Comparison of ENCODE assay signal across 21 cellular contexts in genomic region chr3:27454461-27454860, GRCh38. TPM values are rescaled to one million over a fixed set of nuclear protein-coding genes. Genes with fewer than 3 reads are reported as not detected.
DNase-seq lines count a peak whose midpoint lies in the region; ATAC-seq and TF ChIP-seq lines count a peak whose summit lies in the region.
"Had no signal": no experiment of that assay in that cellular context is flagged by ENCODE, and none has a peak within 500 bp of the region (broad histone marks: within the 10 kb centered on the region; RNA-seq: fewer than 3 reads in every experiment).

No MANE protein-coding gene starts in this region.

- no peak overlapping the region for H3K27ac Mint-ChIP-seq in activated CD8-positive, alpha-beta memory T cell treated with anti-CD3 and anti-CD28 coated beads, Interleukin-2, amount 10 ng/mL, durations not matched to agents 7 days and 5 days
- H3K27ac Mint-ChIP-seq in activated T-helper 17 cell treated with anti-CD3 and anti-CD28 coated beads, Interleukin-2, amount 50 U/mL, for 72 hours: peak overlapping the region; percentile 91
- H3K27ac Mint-ChIP-seq in progenitor cell of endocrine pancreas: peak overlapping the region; percentile 33
- H3K27ac Mint-ChIP-seq: stimulated activated naive B cell treated with anti-CD40 and anti-IgM and Interleukin-4, amounts not matched to agents 10 μg/mL and 1 μg/mL and 100 μg/mL, for 72 hours had no signal

- H3K27me3 Mint-ChIP-seq in activated CD8-positive, alpha-beta memory T cell treated with anti-CD3 and anti-CD28 coated beads, Interleukin-2, amount 10 ng/mL, durations not matched to agents 7 days and 5 days: no peaks in the 10 kb centered on the region
- H3K27me3 Mint-ChIP-seq in activated T-helper 17 cell treated with anti-CD3 and anti-CD28 coated beads, Interleukin-2, amount 50 U/mL, for 72 hours: no peaks in the 10 kb centered on the region
- no peaks in the 10 kb centered on the region for H3K27me3 Mint-ChIP-seq in progenitor cell of endocrine pancreas
- H3K27me3 Mint-ChIP-seq: stimulated activated naive B cell treated with anti-CD40 and anti-IgM and Interleukin-4, amounts not matched to agents 10 μg/mL and 1 μg/mL and 100 μg/mL, for 72 hours had no signal

- peaks cover 34% of the 10 kb centered on the region for H3K36me3 Mint-ChIP-seq in activated CD8-positive, alpha-beta memory T cell treated with anti-CD3 and anti-CD28 coated beads, Interleukin-2, amount 10 ng/mL, durations not matched to agents 7 days and 5 days
- peaks cover 47% of the 10 kb centered on the region for H3K36me3 Mint-ChIP-seq in activated T-helper 17 cell treated with anti-CD3 and anti-CD28 coated beads, Interleukin-2, amount 50 U/mL, for 72 hours (ENCODE audit: low read depth)
- H3K36me3 Mint-ChIP-seq in progenitor cell of endocrine pancreas (ENCODE audit: insufficient read depth): peaks cover 6% of the 10 kb centered on the region

- peak overlapping the region; percentile 29 for H3K4me3 Mint-ChIP-seq in activated CD8-positive, alpha-beta memory T cell treated with anti-CD3 and anti-CD28 coated beads, Interleukin-2, amount 10 ng/mL, durations not matched to agents 7 days and 5 days
- H3K4me3 Mint-ChIP-seq in activated T-helper 17 cell treated with anti-CD3 and anti-CD28 coated beads, Interleukin-2, amount 50 U/mL, for 72 hours: peak overlapping the region; percentile 68
- no peak overlapping the region for H3K4me3 Mint-ChIP-seq in progenitor cell of endocrine pancreas (ENCODE audit: low read depth)
- H3K4me3 Mint-ChIP-seq: stimulated activated naive B cell treated with anti-CD40 and anti-IgM and Interleukin-4, amounts not matched to agents 10 μg/mL and 1 μg/mL and 100 μg/mL, for 72 hours had no signal

- CTCF ChIA-PET in activated CD8-positive, alpha-beta memory T cell treated with anti-CD3 and anti-CD28 coated beads, Interleukin-2, amount 10 ng/mL, durations not matched to agents 7 days and 5 days (lab: Charles Lee): interaction anchor here (1.0 kb wide), 1 partner anchor 12 kb away, joined by 3 read pairs; no protein-coding TSS in a partner anchor

- ATAC-seq in activated CD8-positive, alpha-beta memory T cell treated with anti-CD3 and anti-CD28 coated beads, Interleukin-2, amount 10 ng/mL, durations not matched to agents 7 days and 5 days: peak; percentile 45
- peak; percentile 12 for ATAC-seq in HG02938 (IDR thresholded peaks at IDR 0.05; ENCODE audit: unreplicated experiment)
- ATAC-seq in activated T-helper 17 cell treated with anti-CD3 and anti-CD28 coated beads, Interleukin-2, amount 50 U/mL, for 72 hours (replicated peaks): peak; percentile 82
- no peak for ATAC-seq in GM21515 (IDR thresholded peaks at IDR 0.05; ENCODE audit: unreplicated experiment)
- ATAC-seq: left cardiac atrium had no signal

- no peak for DNase-seq in activated CD8-positive, alpha-beta memory T cell treated with anti-CD3 and anti-CD28 coated beads, Interleukin-2, amount 10 ng/mL, durations not matched to agents 7 days and 5 days
- no peak for DNase-seq in activated CD8-positive, alpha-beta memory T cell treated with anti-CD3 and anti-CD28 coated beads for 24 hours
- DNase-seq in progenitor cell of endocrine pancreas (ENCODE audit: low spot score, unreplicated experiment): no peak
- no peak for DNase-seq in HuH-7.5 (ENCODE audit: low spot score)
- no peak for DNase-seq in NCI-H748 (lab: John Stamatoyannopoulos, UW; ENCODE audit: unreplicated experiment)
- DNase-seq: Caco-2; colonic mucosa; DMS79; effector memory CD4-positive, alpha-beta T cell; erythroblast; foreskin fibroblast; GF-D8; GOT3; Karpas-422; left cardiac atrium; NCI-H1694; NCI-H526 treated with DMSO at 0.1 percent for 48 hours; stimulated activated naive B cell treated with anti-CD40 and anti-IgM and Interleukin-4, amounts not matched to agents 10 μg/mL and 1 μg/mL and 100 μg/mL, for 72 hours had no signal

- no peaks in the 10 kb centered on the region for H3K9me3 Mint-ChIP-seq in activated CD8-positive, alpha-beta memory T cell treated with anti-CD3 and anti-CD28 coated beads, Interleukin-2, amount 10 ng/mL, durations not matched to agents 7 days and 5 days (ENCODE audit: low read depth)
- H3K9me3 Mint-ChIP-seq in activated T-helper 17 cell treated with anti-CD3 and anti-CD28 coated beads, Interleukin-2, amount 50 U/mL, for 72 hours: no peaks in the 10 kb centered on the region
- H3K9me3 Mint-ChIP-seq in progenitor cell of endocrine pancreas (ENCODE audit: low read depth): no peaks in the 10 kb centered on the region
- H3K9me3 Mint-ChIP-seq: stimulated activated naive B cell treated with anti-CD40 and anti-IgM and Interleukin-4, amounts not matched to agents 10 μg/mL and 1 μg/mL and 100 μg/mL, for 72 hours had no signal

- H3K4me1 Mint-ChIP-seq in activated CD8-positive, alpha-beta memory T cell treated with anti-CD3 and anti-CD28 coated beads, Interleukin-2, amount 10 ng/mL, durations not matched to agents 7 days and 5 days: peaks cover 31% of the 10 kb centered on the region
- H3K4me1 Mint-ChIP-seq in activated T-helper 17 cell treated with anti-CD3 and anti-CD28 coated beads, Interleukin-2, amount 50 U/mL, for 72 hours: peaks cover 41% of the 10 kb centered on the region
- peaks cover 10% of the 10 kb centered on the region for H3K4me1 Mint-ChIP-seq in progenitor cell of endocrine pancreas (ENCODE audit: low read depth)

- TF ChIP-seq CTCF in progenitor cell of endocrine pancreas (IDR thresholded peaks at IDR 0.05; ENCODE audit: unreplicated experiment): no peak

RNA-seq across cellular contexts. Expression of gene SLC4A7, which starts 29.7 kb away (rescaled TPM):
- 10 to 100 TPM; 55.0 to 57.5 TPM for total RNA-seq in activated CD8-positive, alpha-beta memory T cell treated with anti-CD3 and anti-CD28 coated beads, Interleukin-2, amount 10 ng/mL, durations not matched to agents 7 days and 5 days
- 10 to 100 TPM; 43.8 to 56.9 TPM for total RNA-seq in activated T-helper 17 cell treated with anti-CD3 and anti-CD28 coated beads, Interleukin-2, amount 50 U/mL, for 72 hours
- total RNA-seq in progenitor cell of endocrine pancreas: 67.0 and 69.7 TPM in 2 replicates
